Comparison of ENCODE assay signal across 1 cellular context in the genomic region with DNA sequence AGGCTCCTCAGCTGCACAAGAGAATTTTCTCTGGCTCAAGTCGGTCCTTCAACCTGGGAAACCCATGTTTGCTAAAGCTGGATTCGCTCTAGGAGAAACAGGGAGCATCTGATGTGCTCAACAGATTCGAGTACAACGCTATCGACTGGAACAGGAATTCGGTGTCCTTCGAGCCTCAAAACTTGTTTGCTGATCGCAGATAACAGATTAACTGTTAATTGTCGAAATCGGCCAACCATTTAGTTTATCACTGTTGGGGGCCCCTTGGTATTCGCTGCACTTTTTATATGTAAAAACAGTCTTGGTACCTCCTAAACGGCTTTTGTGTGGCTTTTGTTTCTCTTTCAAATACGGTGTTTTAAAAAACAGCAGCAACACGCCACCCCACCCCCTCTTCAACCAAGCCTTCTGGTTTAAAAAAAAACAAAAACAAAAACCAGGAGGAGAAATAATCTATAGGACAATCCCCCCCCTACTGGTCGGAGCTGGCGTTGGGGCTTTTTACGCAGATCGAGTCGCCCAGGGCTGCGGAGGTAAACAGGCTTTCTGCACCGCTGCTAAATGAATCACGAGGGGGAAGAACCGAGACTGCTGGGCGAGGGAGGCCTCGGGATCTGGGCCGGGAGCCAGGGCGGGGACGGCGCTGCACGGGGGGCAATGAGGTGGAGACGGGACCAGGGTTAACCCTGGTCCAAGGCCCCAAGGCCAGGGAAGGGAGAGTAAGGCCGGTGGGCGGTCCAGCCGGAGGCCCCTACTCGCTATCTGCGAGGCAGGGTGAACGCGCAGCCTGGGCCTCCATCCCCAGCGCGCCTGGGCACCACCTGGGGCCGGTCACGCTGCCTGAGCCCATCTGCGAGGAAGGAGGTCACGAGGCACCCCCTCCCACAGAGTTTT.
A peak's percentile ranks its signal among the peaks of the same experiment; 100 is the strongest.
TF ChIP-seq lines count a peak whose summit lies in the region.

No MANE protein-coding gene starts in this region.

TF ChIP-seq in HepG2, 621 proteins besides CTCF, POLR2A, EP300 and RAD21 (continued from another document and continues in another):
- TF ChIP-seq ZNF318 (CRISPR knock-in tag; IDR thresholded peaks at IDR 0.05): no peak
- TF ChIP-seq SRF (IDR thresholded peaks at IDR 0.05; ENCODE audit: low read depth, low read length): no peak
- TF ChIP-seq ZFP1 (CRISPR knock-in tag; IDR thresholded peaks at IDR 0.05): no peak
- no peak for TF ChIP-seq SRSF1 (optimal IDR thresholded peaks at IDR 0.05; ENCODE audit: low read depth, low read length)
- TF ChIP-seq, protein P1, sequence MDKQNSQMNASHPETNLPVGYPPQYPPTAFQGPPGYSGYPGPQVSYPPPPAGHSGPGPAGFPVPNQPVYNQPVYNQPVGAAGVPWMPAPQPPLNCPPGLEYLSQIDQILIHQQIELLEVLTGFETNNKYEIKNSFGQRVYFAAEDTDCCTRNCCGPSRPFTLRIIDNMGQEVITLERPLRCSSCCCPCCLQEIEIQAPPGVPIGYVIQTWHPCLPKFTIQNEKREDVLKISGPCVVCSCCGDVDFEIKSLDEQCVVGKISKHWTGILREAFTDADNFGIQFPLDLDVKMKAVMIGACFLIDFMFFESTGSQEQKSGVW (CRISPR knock-in tag; IDR thresholded peaks at IDR 0.05; ENCODE audit: borderline replicate concordance): no peak
- no peak for TF ChIP-seq NCOA5 (CRISPR knock-in tag; IDR thresholded peaks at IDR 0.05)
- no peak for TF ChIP-seq NR1H2 (CRISPR knock-in tag; IDR thresholded peaks at IDR 0.05; ENCODE audit: borderline replicate concordance, low read depth)
- no peak for TF ChIP-seq TBX3 (IDR thresholded peaks at IDR 0.05; ENCODE audit: borderline replicate concordance)
- TF ChIP-seq, protein P2, sequence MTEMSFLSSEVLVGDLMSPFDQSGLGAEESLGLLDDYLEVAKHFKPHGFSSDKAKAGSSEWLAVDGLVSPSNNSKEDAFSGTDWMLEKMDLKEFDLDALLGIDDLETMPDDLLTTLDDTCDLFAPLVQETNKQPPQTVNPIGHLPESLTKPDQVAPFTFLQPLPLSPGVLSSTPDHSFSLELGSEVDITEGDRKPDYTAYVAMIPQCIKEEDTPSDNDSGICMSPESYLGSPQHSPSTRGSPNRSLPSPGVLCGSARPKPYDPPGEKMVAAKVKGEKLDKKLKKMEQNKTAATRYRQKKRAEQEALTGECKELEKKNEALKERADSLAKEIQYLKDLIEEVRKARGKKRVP (CRISPR knock-in tag; IDR thresholded peaks at IDR 0.05): no peak
- no peak for TF ChIP-seq DZIP1 (CRISPR knock-in tag; IDR thresholded peaks at IDR 0.05)
- TF ChIP-seq ZNF607 (CRISPR knock-in tag; IDR thresholded peaks at IDR 0.05; ENCODE audit: borderline replicate concordance): no peak
- no peak for TF ChIP-seq ZNF329 (CRISPR knock-in tag; IDR thresholded peaks at IDR 0.05; ENCODE audit: low read depth)
- TF ChIP-seq, protein P3, sequence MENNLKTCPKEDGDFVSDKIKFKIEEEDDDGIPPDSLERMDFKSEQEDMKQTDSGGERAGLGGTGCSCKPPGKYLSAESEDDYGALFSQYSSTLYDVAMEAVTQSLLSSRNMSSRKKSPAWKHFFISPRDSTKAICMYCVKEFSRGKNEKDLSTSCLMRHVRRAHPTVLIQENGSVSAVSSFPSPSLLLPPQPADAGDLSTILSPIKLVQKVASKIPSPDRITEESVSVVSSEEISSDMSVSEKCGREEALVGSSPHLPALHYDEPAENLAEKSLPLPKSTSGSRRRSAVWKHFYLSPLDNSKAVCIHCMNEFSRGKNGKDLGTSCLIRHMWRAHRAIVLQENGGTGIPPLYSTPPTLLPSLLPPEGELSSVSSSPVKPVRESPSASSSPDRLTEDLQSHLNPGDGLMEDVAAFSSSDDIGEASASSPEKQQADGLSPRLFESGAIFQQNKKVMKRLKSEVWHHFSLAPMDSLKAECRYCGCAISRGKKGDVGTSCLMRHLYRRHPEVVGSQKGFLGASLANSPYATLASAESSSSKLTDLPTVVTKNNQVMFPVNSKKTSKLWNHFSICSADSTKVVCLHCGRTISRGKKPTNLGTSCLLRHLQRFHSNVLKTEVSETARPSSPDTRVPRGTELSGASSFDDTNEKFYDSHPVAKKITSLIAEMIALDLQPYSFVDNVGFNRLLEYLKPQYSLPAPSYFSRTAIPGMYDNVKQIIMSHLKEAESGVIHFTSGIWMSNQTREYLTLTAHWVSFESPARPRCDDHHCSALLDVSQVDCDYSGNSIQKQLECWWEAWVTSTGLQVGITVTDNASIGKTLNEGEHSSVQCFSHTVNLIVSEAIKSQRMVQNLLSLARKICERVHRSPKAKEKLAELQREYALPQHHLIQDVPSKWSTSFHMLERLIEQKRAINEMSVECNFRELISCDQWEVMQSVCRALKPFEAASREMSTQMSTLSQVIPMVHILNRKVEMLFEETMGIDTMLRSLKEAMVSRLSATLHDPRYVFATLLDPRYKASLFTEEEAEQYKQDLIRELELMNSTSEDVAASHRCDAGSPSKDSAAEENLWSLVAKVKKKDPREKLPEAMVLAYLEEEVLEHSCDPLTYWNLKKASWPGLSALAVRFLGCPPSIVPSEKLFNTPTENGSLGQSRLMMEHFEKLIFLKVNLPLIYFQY (CRISPR knock-in tag; IDR thresholded peaks at IDR 0.05; ENCODE audit: borderline replicate concordance): no peak
- TF ChIP-seq POLR2AphosphoS5 (IDR thresholded peaks at IDR 0.05; ENCODE audit: low read depth, low read length): no peak
- TF ChIP-seq, protein P4, sequence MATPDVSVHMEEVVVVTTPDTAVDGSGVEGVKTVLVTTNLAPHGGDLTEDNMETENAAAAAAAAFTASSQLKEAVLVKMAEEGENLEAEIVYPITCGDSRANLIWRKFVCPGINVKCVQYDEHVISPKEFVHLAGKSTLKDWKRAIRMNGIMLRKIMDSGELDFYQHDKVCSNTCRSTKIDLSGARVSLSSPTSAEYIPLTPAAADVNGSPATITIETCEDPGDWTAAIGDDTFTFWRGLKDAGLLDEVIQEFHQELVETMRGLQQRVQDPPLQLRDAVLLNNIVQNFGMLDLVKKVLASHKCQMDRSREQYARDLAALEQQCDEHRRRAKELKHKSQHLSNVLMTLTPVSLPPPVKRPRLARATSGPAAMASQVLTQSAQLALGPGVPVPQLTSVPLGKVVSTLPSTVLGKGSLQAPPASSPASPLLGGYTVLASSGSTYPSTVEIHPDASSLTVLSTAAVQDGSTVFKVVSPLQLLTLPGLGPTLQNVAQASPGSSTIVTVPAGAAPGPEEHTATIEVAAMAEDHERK (CRISPR knock-in tag; IDR thresholded peaks at IDR 0.05; ENCODE audit: low read depth): no peak
- TF ChIP-seq ASH2L (IDR thresholded peaks at IDR 0.05; ENCODE audit: insufficient read length, low read depth, low read length): peak; percentile 41
- no peak for TF ChIP-seq MAZ (IDR thresholded peaks at IDR 0.05; ENCODE audit: borderline replicate concordance, low read depth, low read length)
- TF ChIP-seq MAZ (CRISPR knock-in tag; IDR thresholded peaks at IDR 0.05; ENCODE audit: low read depth): 0 out of 2 replicates have a peak, but pooled peaks have one; percentile 27
- TF ChIP-seq, protein P5, sequence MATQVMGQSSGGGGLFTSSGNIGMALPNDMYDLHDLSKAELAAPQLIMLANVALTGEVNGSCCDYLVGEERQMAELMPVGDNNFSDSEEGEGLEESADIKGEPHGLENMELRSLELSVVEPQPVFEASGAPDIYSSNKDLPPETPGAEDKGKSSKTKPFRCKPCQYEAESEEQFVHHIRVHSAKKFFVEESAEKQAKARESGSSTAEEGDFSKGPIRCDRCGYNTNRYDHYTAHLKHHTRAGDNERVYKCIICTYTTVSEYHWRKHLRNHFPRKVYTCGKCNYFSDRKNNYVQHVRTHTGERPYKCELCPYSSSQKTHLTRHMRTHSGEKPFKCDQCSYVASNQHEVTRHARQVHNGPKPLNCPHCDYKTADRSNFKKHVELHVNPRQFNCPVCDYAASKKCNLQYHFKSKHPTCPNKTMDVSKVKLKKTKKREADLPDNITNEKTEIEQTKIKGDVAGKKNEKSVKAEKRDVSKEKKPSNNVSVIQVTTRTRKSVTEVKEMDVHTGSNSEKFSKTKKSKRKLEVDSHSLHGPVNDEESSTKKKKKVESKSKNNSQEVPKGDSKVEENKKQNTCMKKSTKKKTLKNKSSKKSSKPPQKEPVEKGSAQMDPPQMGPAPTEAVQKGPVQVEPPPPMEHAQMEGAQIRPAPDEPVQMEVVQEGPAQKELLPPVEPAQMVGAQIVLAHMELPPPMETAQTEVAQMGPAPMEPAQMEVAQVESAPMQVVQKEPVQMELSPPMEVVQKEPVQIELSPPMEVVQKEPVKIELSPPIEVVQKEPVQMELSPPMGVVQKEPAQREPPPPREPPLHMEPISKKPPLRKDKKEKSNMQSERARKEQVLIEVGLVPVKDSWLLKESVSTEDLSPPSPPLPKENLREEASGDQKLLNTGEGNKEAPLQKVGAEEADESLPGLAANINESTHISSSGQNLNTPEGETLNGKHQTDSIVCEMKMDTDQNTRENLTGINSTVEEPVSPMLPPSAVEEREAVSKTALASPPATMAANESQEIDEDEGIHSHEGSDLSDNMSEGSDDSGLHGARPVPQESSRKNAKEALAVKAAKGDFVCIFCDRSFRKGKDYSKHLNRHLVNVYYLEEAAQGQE (IDR thresholded peaks at IDR 0.05; ENCODE audit: borderline replicate concordance in 1 of 2, low read depth in 1 of 2, low read length in 2 of 2): no peak
- TF ChIP-seq NCOA1 (CRISPR knock-in tag; IDR thresholded peaks at IDR 0.05): no peak
- TF ChIP-seq BRF2 (CRISPR knock-in tag; IDR thresholded peaks at IDR 0.05): no peak
- no peak for TF ChIP-seq CBX2 (IDR thresholded peaks at IDR 0.05; ENCODE audit: low read depth, low read length)
- TF ChIP-seq CBX2 (CRISPR knock-in tag; IDR thresholded peaks at IDR 0.05; ENCODE audit: low read depth): no peak
